1 cellular context compared by ENCODE assay signal in the genomic region with DNA sequence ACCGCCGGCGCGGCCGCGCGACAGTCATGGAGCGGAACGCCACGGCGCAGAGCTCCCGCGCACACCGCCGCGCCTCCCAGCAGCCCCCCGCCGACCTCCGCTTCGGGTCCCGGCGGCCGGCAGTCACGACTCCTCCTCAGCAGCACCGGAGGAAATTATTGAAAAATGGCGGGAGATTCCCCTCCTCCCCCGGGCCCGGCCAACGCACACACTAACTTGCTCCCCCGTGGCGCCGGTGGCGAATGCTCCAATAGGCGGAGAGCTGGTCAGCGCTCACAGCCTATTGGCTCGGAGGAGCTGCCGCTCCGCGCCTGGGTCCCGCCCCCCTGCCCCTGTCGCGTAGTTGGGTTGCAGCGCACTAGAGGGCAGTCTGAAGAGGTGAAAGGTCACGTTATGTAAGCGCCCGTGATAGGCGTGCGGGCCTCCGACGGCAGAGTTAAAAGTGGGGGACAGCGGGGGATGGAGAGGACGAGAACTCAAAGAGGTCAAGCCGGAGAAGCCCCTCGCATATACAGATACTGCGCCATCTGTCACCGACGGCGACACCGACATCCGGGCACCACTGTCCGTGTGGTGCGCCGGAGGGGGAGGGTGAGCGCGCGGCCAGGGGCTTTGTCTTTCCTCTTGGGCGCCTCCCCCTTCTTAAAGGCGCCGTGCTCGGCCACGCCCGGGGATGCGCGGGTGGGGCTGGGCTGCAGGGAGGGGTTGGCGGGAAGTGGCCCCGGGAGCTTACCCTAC.
TF ChIP-seq lines count a peak whose summit lies in the region.

A gene with protein sequence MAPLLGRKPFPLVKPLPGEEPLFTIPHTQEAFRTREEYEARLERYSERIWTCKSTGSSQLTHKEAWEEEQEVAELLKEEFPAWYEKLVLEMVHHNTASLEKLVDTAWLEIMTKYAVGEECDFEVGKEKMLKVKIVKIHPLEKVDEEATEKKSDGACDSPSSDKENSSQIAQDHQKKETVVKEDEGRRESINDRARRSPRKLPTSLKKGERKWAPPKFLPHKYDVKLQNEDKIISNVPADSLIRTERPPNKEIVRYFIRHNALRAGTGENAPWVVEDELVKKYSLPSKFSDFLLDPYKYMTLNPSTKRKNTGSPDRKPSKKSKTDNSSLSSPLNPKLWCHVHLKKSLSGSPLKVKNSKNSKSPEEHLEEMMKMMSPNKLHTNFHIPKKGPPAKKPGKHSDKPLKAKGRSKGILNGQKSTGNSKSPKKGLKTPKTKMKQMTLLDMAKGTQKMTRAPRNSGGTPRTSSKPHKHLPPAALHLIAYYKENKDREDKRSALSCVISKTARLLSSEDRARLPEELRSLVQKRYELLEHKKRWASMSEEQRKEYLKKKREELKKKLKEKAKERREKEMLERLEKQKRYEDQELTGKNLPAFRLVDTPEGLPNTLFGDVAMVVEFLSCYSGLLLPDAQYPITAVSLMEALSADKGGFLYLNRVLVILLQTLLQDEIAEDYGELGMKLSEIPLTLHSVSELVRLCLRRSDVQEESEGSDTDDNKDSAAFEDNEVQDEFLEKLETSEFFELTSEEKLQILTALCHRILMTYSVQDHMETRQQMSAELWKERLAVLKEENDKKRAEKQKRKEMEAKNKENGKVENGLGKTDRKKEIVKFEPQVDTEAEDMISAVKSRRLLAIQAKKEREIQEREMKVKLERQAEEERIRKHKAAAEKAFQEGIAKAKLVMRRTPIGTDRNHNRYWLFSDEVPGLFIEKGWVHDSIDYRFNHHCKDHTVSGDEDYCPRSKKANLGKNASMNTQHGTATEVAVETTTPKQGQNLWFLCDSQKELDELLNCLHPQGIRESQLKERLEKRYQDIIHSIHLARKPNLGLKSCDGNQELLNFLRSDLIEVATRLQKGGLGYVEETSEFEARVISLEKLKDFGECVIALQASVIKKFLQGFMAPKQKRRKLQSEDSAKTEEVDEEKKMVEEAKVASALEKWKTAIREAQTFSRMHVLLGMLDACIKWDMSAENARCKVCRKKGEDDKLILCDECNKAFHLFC (N-terminal part only) (minus strand): TSS at position 213 of the 738 bp plus-strand sequence. CDS start 360 bp downstream, outside the sequence.

TF ChIP-seq in WTC11, 78 proteins besides CTCF, POLR2A, EP300 and RAD21 (continued from another document):
- TF ChIP-seq, protein P1, sequence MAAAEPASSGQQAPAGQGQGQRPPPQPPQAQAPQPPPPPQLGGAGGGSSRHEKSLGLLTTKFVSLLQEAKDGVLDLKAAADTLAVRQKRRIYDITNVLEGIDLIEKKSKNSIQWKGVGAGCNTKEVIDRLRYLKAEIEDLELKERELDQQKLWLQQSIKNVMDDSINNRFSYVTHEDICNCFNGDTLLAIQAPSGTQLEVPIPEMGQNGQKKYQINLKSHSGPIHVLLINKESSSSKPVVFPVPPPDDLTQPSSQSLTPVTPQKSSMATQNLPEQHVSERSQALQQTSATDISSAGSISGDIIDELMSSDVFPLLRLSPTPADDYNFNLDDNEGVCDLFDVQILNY (CRISPR knock-in tag; IDR thresholded peaks at IDR 0.05), result peak; percentile 57
- TF ChIP-seq GABPB1 (CRISPR knock-in tag; IDR thresholded peaks at IDR 0.05), result peak; percentile 58
- TF ChIP-seq, protein P2, sequence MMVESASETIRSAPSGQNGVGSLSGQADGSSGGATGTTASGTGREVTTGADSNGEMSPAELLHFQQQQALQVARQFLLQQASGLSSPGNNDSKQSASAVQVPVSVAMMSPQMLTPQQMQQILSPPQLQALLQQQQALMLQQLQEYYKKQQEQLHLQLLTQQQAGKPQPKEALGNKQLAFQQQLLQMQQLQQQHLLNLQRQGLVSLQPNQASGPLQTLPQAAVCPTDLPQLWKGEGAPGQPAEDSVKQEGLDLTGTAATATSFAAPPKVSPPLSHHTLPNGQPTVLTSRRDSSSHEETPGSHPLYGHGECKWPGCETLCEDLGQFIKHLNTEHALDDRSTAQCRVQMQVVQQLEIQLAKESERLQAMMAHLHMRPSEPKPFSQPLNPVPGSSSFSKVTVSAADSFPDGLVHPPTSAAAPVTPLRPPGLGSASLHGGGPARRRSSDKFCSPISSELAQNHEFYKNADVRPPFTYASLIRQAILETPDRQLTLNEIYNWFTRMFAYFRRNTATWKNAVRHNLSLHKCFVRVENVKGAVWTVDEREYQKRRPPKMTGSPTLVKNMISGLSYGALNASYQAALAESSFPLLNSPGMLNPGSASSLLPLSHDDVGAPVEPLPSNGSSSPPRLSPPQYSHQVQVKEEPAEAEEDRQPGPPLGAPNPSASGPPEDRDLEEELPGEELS (CRISPR knock-in tag; IDR thresholded peaks at IDR 0.05), result peak; percentile 60
- TF ChIP-seq, protein P3, sequence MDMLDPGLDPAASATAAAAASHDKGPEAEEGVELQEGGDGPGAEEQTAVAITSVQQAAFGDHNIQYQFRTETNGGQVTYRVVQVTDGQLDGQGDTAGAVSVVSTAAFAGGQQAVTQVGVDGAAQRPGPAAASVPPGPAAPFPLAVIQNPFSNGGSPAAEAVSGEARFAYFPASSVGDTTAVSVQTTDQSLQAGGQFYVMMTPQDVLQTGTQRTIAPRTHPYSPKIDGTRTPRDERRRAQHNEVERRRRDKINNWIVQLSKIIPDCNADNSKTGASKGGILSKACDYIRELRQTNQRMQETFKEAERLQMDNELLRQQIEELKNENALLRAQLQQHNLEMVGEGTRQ (CRISPR knock-in tag; IDR thresholded peaks at IDR 0.05), result peak; percentile 43; the same call in 1 of the 2 replicates
- no peak for TF ChIP-seq RELA (CRISPR knock-in tag; IDR thresholded peaks at IDR 0.05; ENCODE audit: borderline replicate concordance)
- TF ChIP-seq CREM (CRISPR knock-in tag; IDR thresholded peaks at IDR 0.05), result 0 out of 2 replicates have a peak, but pooled peaks have one; percentile 33
- no peak for TF ChIP-seq ZNF317 (CRISPR knock-in tag; IDR thresholded peaks at IDR 0.05; ENCODE audit: borderline replicate concordance, low read depth)
- TF ChIP-seq, protein P4, sequence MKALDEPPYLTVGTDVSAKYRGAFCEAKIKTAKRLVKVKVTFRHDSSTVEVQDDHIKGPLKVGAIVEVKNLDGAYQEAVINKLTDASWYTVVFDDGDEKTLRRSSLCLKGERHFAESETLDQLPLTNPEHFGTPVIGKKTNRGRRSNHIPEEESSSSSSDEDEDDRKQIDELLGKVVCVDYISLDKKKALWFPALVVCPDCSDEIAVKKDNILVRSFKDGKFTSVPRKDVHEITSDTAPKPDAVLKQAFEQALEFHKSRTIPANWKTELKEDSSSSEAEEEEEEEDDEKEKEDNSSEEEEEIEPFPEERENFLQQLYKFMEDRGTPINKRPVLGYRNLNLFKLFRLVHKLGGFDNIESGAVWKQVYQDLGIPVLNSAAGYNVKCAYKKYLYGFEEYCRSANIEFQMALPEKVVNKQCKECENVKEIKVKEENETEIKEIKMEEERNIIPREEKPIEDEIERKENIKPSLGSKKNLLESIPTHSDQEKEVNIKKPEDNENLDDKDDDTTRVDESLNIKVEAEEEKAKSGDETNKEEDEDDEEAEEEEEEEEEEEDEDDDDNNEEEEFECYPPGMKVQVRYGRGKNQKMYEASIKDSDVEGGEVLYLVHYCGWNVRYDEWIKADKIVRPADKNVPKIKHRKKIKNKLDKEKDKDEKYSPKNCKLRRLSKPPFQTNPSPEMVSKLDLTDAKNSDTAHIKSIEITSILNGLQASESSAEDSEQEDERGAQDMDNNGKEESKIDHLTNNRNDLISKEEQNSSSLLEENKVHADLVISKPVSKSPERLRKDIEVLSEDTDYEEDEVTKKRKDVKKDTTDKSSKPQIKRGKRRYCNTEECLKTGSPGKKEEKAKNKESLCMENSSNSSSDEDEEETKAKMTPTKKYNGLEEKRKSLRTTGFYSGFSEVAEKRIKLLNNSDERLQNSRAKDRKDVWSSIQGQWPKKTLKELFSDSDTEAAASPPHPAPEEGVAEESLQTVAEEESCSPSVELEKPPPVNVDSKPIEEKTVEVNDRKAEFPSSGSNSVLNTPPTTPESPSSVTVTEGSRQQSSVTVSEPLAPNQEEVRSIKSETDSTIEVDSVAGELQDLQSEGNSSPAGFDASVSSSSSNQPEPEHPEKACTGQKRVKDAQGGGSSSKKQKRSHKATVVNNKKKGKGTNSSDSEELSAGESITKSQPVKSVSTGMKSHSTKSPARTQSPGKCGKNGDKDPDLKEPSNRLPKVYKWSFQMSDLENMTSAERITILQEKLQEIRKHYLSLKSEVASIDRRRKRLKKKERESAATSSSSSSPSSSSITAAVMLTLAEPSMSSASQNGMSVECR (CRISPR knock-in tag; IDR thresholded peaks at IDR 0.05; ENCODE audit: borderline replicate concordance), result peak; percentile 73; the same call in 1 of the 2 replicates
- no peak for TF ChIP-seq NR1H2 (CRISPR knock-in tag; IDR thresholded peaks at IDR 0.05)
- TF ChIP-seq, protein P5, sequence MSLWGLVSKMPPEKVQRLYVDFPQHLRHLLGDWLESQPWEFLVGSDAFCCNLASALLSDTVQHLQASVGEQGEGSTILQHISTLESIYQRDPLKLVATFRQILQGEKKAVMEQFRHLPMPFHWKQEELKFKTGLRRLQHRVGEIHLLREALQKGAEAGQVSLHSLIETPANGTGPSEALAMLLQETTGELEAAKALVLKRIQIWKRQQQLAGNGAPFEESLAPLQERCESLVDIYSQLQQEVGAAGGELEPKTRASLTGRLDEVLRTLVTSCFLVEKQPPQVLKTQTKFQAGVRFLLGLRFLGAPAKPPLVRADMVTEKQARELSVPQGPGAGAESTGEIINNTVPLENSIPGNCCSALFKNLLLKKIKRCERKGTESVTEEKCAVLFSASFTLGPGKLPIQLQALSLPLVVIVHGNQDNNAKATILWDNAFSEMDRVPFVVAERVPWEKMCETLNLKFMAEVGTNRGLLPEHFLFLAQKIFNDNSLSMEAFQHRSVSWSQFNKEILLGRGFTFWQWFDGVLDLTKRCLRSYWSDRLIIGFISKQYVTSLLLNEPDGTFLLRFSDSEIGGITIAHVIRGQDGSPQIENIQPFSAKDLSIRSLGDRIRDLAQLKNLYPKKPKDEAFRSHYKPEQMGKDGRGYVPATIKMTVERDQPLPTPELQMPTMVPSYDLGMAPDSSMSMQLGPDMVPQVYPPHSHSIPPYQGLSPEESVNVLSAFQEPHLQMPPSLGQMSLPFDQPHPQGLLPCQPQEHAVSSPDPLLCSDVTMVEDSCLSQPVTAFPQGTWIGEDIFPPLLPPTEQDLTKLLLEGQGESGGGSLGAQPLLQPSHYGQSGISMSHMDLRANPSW (CRISPR knock-in tag; conservative IDR thresholded peaks at IDR 0.05; ENCODE audit: low read depth), result no peak
- TF ChIP-seq, protein P6, sequence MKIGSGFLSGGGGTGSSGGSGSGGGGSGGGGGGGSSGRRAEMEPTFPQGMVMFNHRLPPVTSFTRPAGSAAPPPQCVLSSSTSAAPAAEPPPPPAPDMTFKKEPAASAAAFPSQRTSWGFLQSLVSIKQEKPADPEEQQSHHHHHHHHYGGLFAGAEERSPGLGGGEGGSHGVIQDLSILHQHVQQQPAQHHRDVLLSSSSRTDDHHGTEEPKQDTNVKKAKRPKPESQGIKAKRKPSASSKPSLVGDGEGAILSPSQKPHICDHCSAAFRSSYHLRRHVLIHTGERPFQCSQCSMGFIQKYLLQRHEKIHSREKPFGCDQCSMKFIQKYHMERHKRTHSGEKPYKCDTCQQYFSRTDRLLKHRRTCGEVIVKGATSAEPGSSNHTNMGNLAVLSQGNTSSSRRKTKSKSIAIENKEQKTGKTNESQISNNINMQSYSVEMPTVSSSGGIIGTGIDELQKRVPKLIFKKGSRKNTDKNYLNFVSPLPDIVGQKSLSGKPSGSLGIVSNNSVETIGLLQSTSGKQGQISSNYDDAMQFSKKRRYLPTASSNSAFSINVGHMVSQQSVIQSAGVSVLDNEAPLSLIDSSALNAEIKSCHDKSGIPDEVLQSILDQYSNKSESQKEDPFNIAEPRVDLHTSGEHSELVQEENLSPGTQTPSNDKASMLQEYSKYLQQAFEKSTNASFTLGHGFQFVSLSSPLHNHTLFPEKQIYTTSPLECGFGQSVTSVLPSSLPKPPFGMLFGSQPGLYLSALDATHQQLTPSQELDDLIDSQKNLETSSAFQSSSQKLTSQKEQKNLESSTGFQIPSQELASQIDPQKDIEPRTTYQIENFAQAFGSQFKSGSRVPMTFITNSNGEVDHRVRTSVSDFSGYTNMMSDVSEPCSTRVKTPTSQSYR (CRISPR knock-in tag; IDR thresholded peaks at IDR 0.05), result peak; percentile 67; the same call in 1 of the 2 replicates
- TF ChIP-seq, protein P7, sequence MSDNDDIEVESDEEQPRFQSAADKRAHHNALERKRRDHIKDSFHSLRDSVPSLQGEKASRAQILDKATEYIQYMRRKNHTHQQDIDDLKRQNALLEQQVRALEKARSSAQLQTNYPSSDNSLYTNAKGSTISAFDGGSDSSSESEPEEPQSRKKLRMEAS (CRISPR knock-in tag; IDR thresholded peaks at IDR 0.05), result peak; percentile 91
- TF ChIP-seq TEAD1 (CRISPR knock-in tag; IDR thresholded peaks at IDR 0.05), result peak; percentile 86
- TF ChIP-seq, protein P8, sequence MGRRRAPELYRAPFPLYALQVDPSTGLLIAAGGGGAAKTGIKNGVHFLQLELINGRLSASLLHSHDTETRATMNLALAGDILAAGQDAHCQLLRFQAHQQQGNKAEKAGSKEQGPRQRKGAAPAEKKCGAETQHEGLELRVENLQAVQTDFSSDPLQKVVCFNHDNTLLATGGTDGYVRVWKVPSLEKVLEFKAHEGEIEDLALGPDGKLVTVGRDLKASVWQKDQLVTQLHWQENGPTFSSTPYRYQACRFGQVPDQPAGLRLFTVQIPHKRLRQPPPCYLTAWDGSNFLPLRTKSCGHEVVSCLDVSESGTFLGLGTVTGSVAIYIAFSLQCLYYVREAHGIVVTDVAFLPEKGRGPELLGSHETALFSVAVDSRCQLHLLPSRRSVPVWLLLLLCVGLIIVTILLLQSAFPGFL (CRISPR knock-in tag; IDR thresholded peaks at IDR 0.05; ENCODE audit: borderline replicate concordance), result no peak
- peak; percentile 41 for TF ChIP-seq ETV6 (CRISPR knock-in tag; IDR thresholded peaks at IDR 0.05)
- no peak for TF ChIP-seq TCF7 (CRISPR knock-in tag; IDR thresholded peaks at IDR 0.05; ENCODE audit: low read depth)
- peak; percentile 36; the same call in 1 of the 2 replicates for TF ChIP-seq NFE2L1 (CRISPR knock-in tag; IDR thresholded peaks at IDR 0.05)
- TF ChIP-seq, protein P9, sequence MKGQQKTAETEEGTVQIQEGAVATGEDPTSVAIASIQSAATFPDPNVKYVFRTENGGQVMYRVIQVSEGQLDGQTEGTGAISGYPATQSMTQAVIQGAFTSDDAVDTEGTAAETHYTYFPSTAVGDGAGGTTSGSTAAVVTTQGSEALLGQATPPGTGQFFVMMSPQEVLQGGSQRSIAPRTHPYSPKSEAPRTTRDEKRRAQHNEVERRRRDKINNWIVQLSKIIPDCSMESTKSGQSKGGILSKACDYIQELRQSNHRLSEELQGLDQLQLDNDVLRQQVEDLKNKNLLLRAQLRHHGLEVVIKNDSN (CRISPR knock-in tag; IDR thresholded peaks at IDR 0.05), result peak; percentile 44; the same call in 1 of the 2 replicates
- TF ChIP-seq, protein P10, sequence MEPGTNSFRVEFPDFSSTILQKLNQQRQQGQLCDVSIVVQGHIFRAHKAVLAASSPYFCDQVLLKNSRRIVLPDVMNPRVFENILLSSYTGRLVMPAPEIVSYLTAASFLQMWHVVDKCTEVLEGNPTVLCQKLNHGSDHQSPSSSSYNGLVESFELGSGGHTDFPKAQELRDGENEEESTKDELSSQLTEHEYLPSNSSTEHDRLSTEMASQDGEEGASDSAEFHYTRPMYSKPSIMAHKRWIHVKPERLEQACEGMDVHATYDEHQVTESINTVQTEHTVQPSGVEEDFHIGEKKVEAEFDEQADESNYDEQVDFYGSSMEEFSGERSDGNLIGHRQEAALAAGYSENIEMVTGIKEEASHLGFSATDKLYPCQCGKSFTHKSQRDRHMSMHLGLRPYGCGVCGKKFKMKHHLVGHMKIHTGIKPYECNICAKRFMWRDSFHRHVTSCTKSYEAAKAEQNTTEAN (CRISPR knock-in tag; IDR thresholded peaks at IDR 0.05), result peak; percentile 82
- peak; percentile 97 for TF ChIP-seq NFYB (CRISPR knock-in tag; conservative IDR thresholded peaks at IDR 0.05; ENCODE audit: low read depth)
- no peak for TF ChIP-seq ZNF416 (CRISPR knock-in tag; IDR thresholded peaks at IDR 0.05)
- TF ChIP-seq GRHL2 (CRISPR knock-in tag; IDR thresholded peaks at IDR 0.05; ENCODE audit: insufficient replicate concordance, severe bottlenecking), result no peak
